ENCODE assay signal across 12 cellular contexts in genomic region chr12:131229426-131230339, GRCh38.
DNase-seq lines count a peak whose midpoint lies in the region; ATAC-seq and TF ChIP-seq lines count a peak whose summit lies in the region.
"Had no signal": no experiment of that assay in that cellular context is flagged by ENCODE, and none has a peak within 500 bp of the region (broad histone marks: within the 10 kb centered on the region; RNA-seq: fewer than 3 reads in every experiment).

No MANE protein-coding gene starts in this region.

- 26 to 33% (median 27%) methylated on average over 12 to 17 of the region's 17 CpGs for WGBS in heart left ventricle, 4 donors

- H3K79me2 ChIP-seq in OCI-LY7 (ENCODE audit: insufficient read depth, low read depth, low read length): no peaks in the 10 kb centered on the region

- H3K27me3 ChIP-seq in heart left ventricle (peaks cover 0 to 27% (median 4%) of the 10 kb centered on the region in 9 donors), neuron (ENCODE audit: insufficient read depth, low read length) (no peaks in the 10 kb centered on the region)

- H3K9me3 ChIP-seq in OCI-LY7 (ENCODE audit: low read length): no peaks in the 10 kb centered on the region
- H3K9me3 ChIP-seq in heart left ventricle: peaks cover 0 to 9% (median 2%) of the 10 kb centered on the region in 12 donors
- no peaks in the 10 kb centered on the region for H3K9me3 ChIP-seq in neuron (ENCODE audit: low read length)
- H3K9me3 ChIP-seq: prostate gland had no signal

- CTCF ChIA-PET in OCI-LY7 (lab: Charles Lee; ENCODE audit: unreplicated experiment): no interaction called here

- H3K9me2 ChIP-seq in OCI-LY7 (ENCODE audit: insufficient read depth, low read length): no peaks in the 10 kb centered on the region

- H2AFZ ChIP-seq in OCI-LY7 (ENCODE audit: low read length): 0 out of 2 replicates have a peak overlapping the region, but pooled peaks have one; percentile 61
- H2AFZ ChIP-seq in neuron (ENCODE audit: low read depth, low read length): peak overlapping the region; percentile 17
- H2AFZ ChIP-seq: PC-9 had no signal

- TF ChIP-seq POLR2A in heart left ventricle (IDR thresholded peaks at IDR 0.05): no peak

- POLR2A ChIA-PET in OCI-LY7 (lab: Charles Lee): interaction anchor here (0.8 kb wide), 1 partner anchor 307 kb away, joined by 5 read pairs; no protein-coding TSS in a partner anchor

- ATAC-seq in heart left ventricle (peak; percentile 66 to 93 (median 77)), GM19023 (IDR thresholded peaks at IDR 0.05; ENCODE audit: unreplicated experiment) (no peak)
- ATAC-seq: activated T-cell treated with anti-CD3 and anti-CD28 coated beads, Interleukin-2, amount 50 U/mL, for 72 hours had no signal

- intact Hi-C loops in OCI-LY7 (cut with micrococcal nuclease; ENCODE audit: unreplicated experiment) (no loop called here), heart left ventricle (cut with DNase I) (loop anchor here in 3 of 10 donors (10.0 kb wide), 2 partner anchors 205 to 455 kb away; no protein-coding TSS in a partner anchor)

- TF ChIP-seq CTCF in GM12872 (IDR thresholded peaks at IDR 0.05; ENCODE audit: insufficient read depth, low read depth, low read length) (0 out of 3 replicates have a peak, but pooled peaks have one; percentile 18), OCI-LY7 (conservative IDR thresholded peaks at IDR 0.05; ENCODE audit: low read length) (no peak), heart left ventricle (IDR thresholded peaks at IDR 0.05) (no peak)

- BruUV-seq in OCI-LY7 (replicated peaks; lab: Mats Ljungman, UMichigan): no TSS peak

- H3K4me2 ChIP-seq in OCI-LY7 (ENCODE audit: low read length): no peak overlapping the region
- H3K4me2 ChIP-seq: PC-9 had no signal

- H3K4me1 ChIP-seq in OCI-LY7 (ENCODE audit: insufficient read depth, low read length, poor library complexity, severe bottlenecking): no peaks in the 10 kb centered on the region
- peaks cover 0 to 25% (median 8%) of the 10 kb centered on the region in 12 donors for H3K4me1 ChIP-seq in heart left ventricle
- H3K4me1 ChIP-seq in neuron (ENCODE audit: insufficient read depth, low read length): peaks cover 12% of the 10 kb centered on the region
- H3K4me1 ChIP-seq: prostate gland had no signal

- DNase-seq in OCI-LY7 (ENCODE audit: low spot score) (no peak), heart left ventricle (peak in 4 of 5 donors; percentile 53 to 64 (median 61)), NOMO-1 treated with dmso at 0.1 percent for 144 hours (lab: John Stamatoyannopoulos, UW; ENCODE audit: unreplicated experiment) (no peak), AG08396 (ENCODE audit: low spot score) (no peak), AG20443 (ENCODE audit: low spot score) (no peak)
- DNase-seq: activated T-cell treated with anti-CD3 and anti-CD28 coated beads, Interleukin-2, amount 50 U/mL, for 72 hours; CD4-positive, alpha-beta memory T cell; PC-9 had no signal

- H3K27ac ChIP-seq in OCI-LY7 (ENCODE audit: low read depth, low read length, poor library complexity, severe bottlenecking): no peak overlapping the region
- peak overlapping the region in 7 of 12 donors; percentile 24 to 85 (median 68) for H3K27ac ChIP-seq in heart left ventricle
- H3K27ac ChIP-seq: PC-9, prostate gland had no signal

- H3K4me3 ChIP-seq in OCI-LY7 (ENCODE audit: low read depth, low read length, poor library complexity, severe bottlenecking) (no peak overlapping the region), heart left ventricle (no peak overlapping the region), neuron (ENCODE audit: low read length) (no peak overlapping the region)
- H3K4me3 ChIP-seq: PC-9, prostate gland had no signal

- H4K20me1 ChIP-seq in OCI-LY7 (ENCODE audit: insufficient read depth, low read length): no peaks in the 10 kb centered on the region

- H3K36me3 ChIP-seq in OCI-LY7 (ENCODE audit: insufficient read depth, low read length): no peaks in the 10 kb centered on the region
- H3K36me3 ChIP-seq in heart left ventricle: no peaks in the 10 kb centered on the region
- no peaks in the 10 kb centered on the region for H3K36me3 ChIP-seq in neuron (ENCODE audit: insufficient read depth, low read length)
- H3K36me3 ChIP-seq: prostate gland had no signal

Comparison
In these comparisons a context has a peak if more than half of its experiments do, and no peak if none do; other contexts are left out.
1. DNase-seq: peak in heart left ventricle (4 of 5); none in OCI-LY7 (single experiment), NOMO-1 treated with dmso at 0.1 percent for 144 hours (single experiment), AG08396 (single experiment) and AG20443 (single experiment).